13 cellular contexts compared by ENCODE assay signal in genomic region chr1:108080448-108080847, GRCh38.
A peak's percentile ranks its signal among the peaks of the same experiment; 100 is the strongest.
DNase-seq lines count a peak whose midpoint lies in the region; ATAC-seq and TF ChIP-seq lines count a peak whose summit lies in the region.
"Had no signal": no experiment of that assay in that cellular context is flagged by ENCODE, and none has a peak within 500 bp of the region (broad histone marks: within the 10 kb centered on the region; RNA-seq: fewer than 3 reads in every experiment).

No MANE protein-coding gene starts in this region.

- no peaks in the 10 kb centered on the region for H3K36me3 Mint-ChIP-seq in activated CD8-positive, alpha-beta T cell treated with anti-CD3 and anti-CD28 coated beads for 36 hours (ENCODE audit: low read depth)
- H3K36me3 Mint-ChIP-seq in effector memory CD8-positive, alpha-beta T cell (ENCODE audit: insufficient read depth), result peaks cover 3% of the 10 kb centered on the region

- intact Hi-C loops in activated CD8-positive, alpha-beta T cell treated with anti-CD3 and anti-CD28 coated beads for 36 hours (cut with micrococcal nuclease), result no loop called here

- peak overlapping the region; percentile 11 for H3K4me3 Mint-ChIP-seq in activated CD8-positive, alpha-beta T cell treated with anti-CD3 and anti-CD28 coated beads for 36 hours
- H3K4me3 Mint-ChIP-seq in effector memory CD8-positive, alpha-beta T cell, result peak overlapping the region; percentile 5 to 63
- H3K4me3 Mint-ChIP-seq: HFFc6 had no signal

- H3K9me3 Mint-ChIP-seq in activated CD8-positive, alpha-beta T cell treated with anti-CD3 and anti-CD28 coated beads for 36 hours, result peaks cover 2% of the 10 kb centered on the region
- H3K9me3 Mint-ChIP-seq in effector memory CD8-positive, alpha-beta T cell, result no peaks in the 10 kb centered on the region
- H3K9me3 Mint-ChIP-seq: HFFc6 had no signal

- H3K27me3 Mint-ChIP-seq in activated CD8-positive, alpha-beta T cell treated with anti-CD3 and anti-CD28 coated beads for 36 hours, result no peaks in the 10 kb centered on the region
- no peaks in the 10 kb centered on the region for H3K27me3 Mint-ChIP-seq in effector memory CD8-positive, alpha-beta T cell

- POLR2A ChIA-PET in activated CD8-positive, alpha-beta T cell treated with anti-CD3 and anti-CD28 coated beads for 36 hours (lab: Charles Lee), result interaction anchor here (1.3 to 1.7 kb wide), 2 partner anchors 116 to 127 kb away, joined by 3 to 4 read pairs; partner anchors contain the start of gene VAV3

- CTCF ChIA-PET in activated CD8-positive, alpha-beta T cell treated with anti-CD3 and anti-CD28 coated beads for 36 hours (lab: Charles Lee), result interaction anchor here (1.0 to 1.8 kb wide), 2 partner anchors 117 to 298 kb away, joined by 3 to 5 read pairs; no protein-coding TSS in a partner anchor

- DNase-seq in activated CD4-positive, CD25-positive, alpha-beta regulatory T cell (lab: John Stamatoyannopoulos, UW), result no peak
- DNase-seq in activated CD8-positive, alpha-beta T cell treated with anti-CD3 and anti-CD28 coated beads for 36 hours, result peak; percentile 87
- peak; percentile 25 to 45 (median 36) for DNase-seq in effector memory CD8-positive, alpha-beta T cell
- peak; percentile 33 to 34 for DNase-seq in stimulated activated CD8-positive, alpha-beta memory T cell treated with anti-CD3 and anti-CD28 coated beads, Interleukin-7, amount 100 ng/mL, for 4 hours (ENCODE audit: low read depth in 2 of 2)
- DNase-seq in hypothalamus (lab: John Stamatoyannopoulos, UW) (no peak), LoVo (ENCODE audit: low spot score) (no peak)
- DNase-seq: COR-L47, foreskin keratinocyte, HFFc6, NCI-H226, SK-N-SH had no signal

- ATAC-seq in activated CD4-positive, CD25-positive, alpha-beta regulatory T cell treated with anti-CD3 and anti-CD28 coated beads, Interleukin-2, amount 50 U/mL, for 24 hours, result peak; percentile 49 to 58
- ATAC-seq in activated CD8-positive, alpha-beta T cell treated with anti-CD3 and anti-CD28 coated beads for 36 hours, result peak; percentile 64
- ATAC-seq in effector memory CD8-positive, alpha-beta T cell (replicated peaks), result peak; percentile 91
- ATAC-seq in GM21576 (IDR thresholded peaks at IDR 0.05; ENCODE audit: unreplicated experiment), result no peak
- ATAC-seq: foreskin keratinocyte had no signal

- no peak for TF ChIP-seq CTCF in activated CD8-positive, alpha-beta T cell treated with anti-CD3 and anti-CD28 coated beads for 36 hours (IDR thresholded peaks at IDR 0.05)

- H3K27ac Mint-ChIP-seq in activated CD8-positive, alpha-beta T cell treated with anti-CD3 and anti-CD28 coated beads for 36 hours, result peak overlapping the region; percentile 85
- peak overlapping the region; percentile 6 to 80 for H3K27ac Mint-ChIP-seq in effector memory CD8-positive, alpha-beta T cell
- H3K27ac Mint-ChIP-seq: HFFc6 had no signal

- H3K4me1 Mint-ChIP-seq in activated CD8-positive, alpha-beta T cell treated with anti-CD3 and anti-CD28 coated beads for 36 hours (ENCODE audit: low read depth), result peaks cover 68% of the 10 kb centered on the region
- peaks cover 41 to 57% of the 10 kb centered on the region in 2 donors for H3K4me1 Mint-ChIP-seq in effector memory CD8-positive, alpha-beta T cell (ENCODE audit: low read depth in 2 of 2)

Comparison
In these comparisons a context has a peak if more than half of its experiments do, and no peak if none do; other contexts are left out.
1. DNase-seq: peak in activated CD8-positive, alpha-beta T cell treated with anti-CD3 and anti-CD28 coated beads for 36 hours (single experiment), effector memory CD8-positive, alpha-beta T cell (3 of 3) and stimulated activated CD8-positive, alpha-beta memory T cell treated with anti-CD3 and anti-CD28 coated beads, Interleukin-7, amount 100 ng/mL, for 4 hours (2 of 2); none in activated CD4-positive, CD25-positive, alpha-beta regulatory T cell (0 of 4), hypothalamus (0 of 51) and LoVo (single experiment).